9 cellular contexts compared by ENCODE assay signal in genomic region chr11:61023086-61024035, GRCh38. TPM values are rescaled to one million over a fixed set of nuclear protein-coding genes. Genes with fewer than 3 reads are reported as not detected.
A peak's percentile ranks its signal among the peaks of the same experiment; 100 is the strongest.
DNase-seq lines count a peak whose midpoint lies in the region; ATAC-seq and TF ChIP-seq lines count a peak whose summit lies in the region.
"Had no signal": no experiment of that assay in that cellular context is flagged by ENCODE, and none has a peak within 500 bp of the region (broad histone marks: within the 10 kb centered on the region; RNA-seq: fewer than 3 reads in every experiment).

No MANE protein-coding gene starts in this region.

- peak; percentile 48 for DNase-seq in GM12865 (ENCODE audit: low read depth)
- DNase-seq in activated T-helper 2 cell treated with anti-CD3 and anti-CD28 coated beads, Interferon-gamma antibody, Interleukin-2, Interleukin-4, amounts not matched to agents 10 μg/mL and 5 μg/mL and 100 μg/mL, durations not matched to agents 14 hours and 24 hours and 36 hours (ENCODE audit: low spot score): peak; percentile 61
- peak in 2 of 3 donors; percentile 54 to 76 for DNase-seq in stimulated activated CD4-positive, alpha-beta T cell treated with anti-CD3 and anti-CD28 coated beads, Interleukin-12 subunit alpha, Interleukin-12 subunit beta, amount 100 ng/mL, for 48 hours (ENCODE audit: low read depth in 2 of 3, low spot score in 1 of 3)
- no peak for DNase-seq in NCI-H526 treated with DMSO at 0.1 percent for 48 hours (lab: John Stamatoyannopoulos, UW)
- no peak for DNase-seq in HT-29 (ENCODE audit: low spot score)
- no peak for DNase-seq in SKM-1 (lab: John Stamatoyannopoulos, UW; ENCODE audit: unreplicated experiment)
- DNase-seq: testis had no signal

- H3K27me3 Mint-ChIP-seq in T-helper 1 cell treated with Interleukin-12 subunit alpha and Interleukin-12 subunit beta and Interleukin-4 antibody, amounts not matched to agents 30 μg/mL and 1 μg/mL, for 36 hours (ENCODE audit: low read depth): no peaks in the 10 kb centered on the region
- H3K27me3 Mint-ChIP-seq in activated T-helper 2 cell treated with anti-CD3 and anti-CD28 coated beads, Interferon-gamma antibody, Interleukin-2, Interleukin-4, amounts not matched to agents 10 μg/mL and 5 μg/mL and 100 μg/mL, durations not matched to agents 14 hours and 24 hours and 36 hours (ENCODE audit: low read depth): no peaks in the 10 kb centered on the region

- intact Hi-C loops in activated T-helper 2 cell treated with anti-CD3 and anti-CD28 coated beads, Interferon-gamma antibody, Interleukin-2, Interleukin-4, amounts not matched to agents 10 μg/mL and 5 μg/mL and 100 μg/mL, durations not matched to agents 14 hours and 24 hours and 36 hours (cut with micrococcal nuclease): loop anchor here (2.0 kb wide), 3 partner anchors 17 to 53 kb away; partner anchors contain the start of gene CD6

- TF ChIP-seq CTCF in GM12865 (IDR thresholded peaks at IDR 0.05; ENCODE audit: insufficient read depth, low read depth, low read length, missing control alignments): no peak

- H3K4me1 Mint-ChIP-seq in T-helper 1 cell treated with Interleukin-12 subunit alpha and Interleukin-12 subunit beta and Interleukin-4 antibody, amounts not matched to agents 30 μg/mL and 1 μg/mL, for 36 hours (ENCODE audit: low read depth): peaks cover 72% of the 10 kb centered on the region
- peaks cover 83% of the 10 kb centered on the region for H3K4me1 Mint-ChIP-seq in activated T-helper 2 cell treated with anti-CD3 and anti-CD28 coated beads, Interferon-gamma antibody, Interleukin-2, Interleukin-4, amounts not matched to agents 10 μg/mL and 5 μg/mL and 100 μg/mL, durations not matched to agents 14 hours and 24 hours and 36 hours (ENCODE audit: low read depth)

- H3K9me3 Mint-ChIP-seq in T-helper 1 cell treated with Interleukin-12 subunit alpha and Interleukin-12 subunit beta and Interleukin-4 antibody, amounts not matched to agents 30 μg/mL and 1 μg/mL, for 36 hours: no peaks in the 10 kb centered on the region
- no peaks in the 10 kb centered on the region for H3K9me3 Mint-ChIP-seq in activated T-helper 2 cell treated with anti-CD3 and anti-CD28 coated beads, Interferon-gamma antibody, Interleukin-2, Interleukin-4, amounts not matched to agents 10 μg/mL and 5 μg/mL and 100 μg/mL, durations not matched to agents 14 hours and 24 hours and 36 hours

- peak overlapping the region; percentile 52 for H3K4me3 Mint-ChIP-seq in T-helper 1 cell treated with Interleukin-12 subunit alpha and Interleukin-12 subunit beta and Interleukin-4 antibody, amounts not matched to agents 30 μg/mL and 1 μg/mL, for 36 hours
- H3K4me3 Mint-ChIP-seq in activated T-helper 2 cell treated with anti-CD3 and anti-CD28 coated beads, Interferon-gamma antibody, Interleukin-2, Interleukin-4, amounts not matched to agents 10 μg/mL and 5 μg/mL and 100 μg/mL, durations not matched to agents 14 hours and 24 hours and 36 hours (ENCODE audit: low read depth): no peak overlapping the region

- peaks cover 41% of the 10 kb centered on the region for H3K36me3 Mint-ChIP-seq in T-helper 1 cell treated with Interleukin-12 subunit alpha and Interleukin-12 subunit beta and Interleukin-4 antibody, amounts not matched to agents 30 μg/mL and 1 μg/mL, for 36 hours (ENCODE audit: low read depth)
- peaks cover 73% of the 10 kb centered on the region for H3K36me3 Mint-ChIP-seq in activated T-helper 2 cell treated with anti-CD3 and anti-CD28 coated beads, Interferon-gamma antibody, Interleukin-2, Interleukin-4, amounts not matched to agents 10 μg/mL and 5 μg/mL and 100 μg/mL, durations not matched to agents 14 hours and 24 hours and 36 hours (ENCODE audit: low read depth)

- H3K4me3 ChIP-seq in GM12865 (ENCODE audit: low read depth, low read length): no peak overlapping the region
- H3K4me3 ChIP-seq: testis had no signal

- no peak for ATAC-seq in GM19455 (IDR thresholded peaks at IDR 0.05; ENCODE audit: unreplicated experiment)

- H3K27ac Mint-ChIP-seq in T-helper 1 cell treated with Interleukin-12 subunit alpha and Interleukin-12 subunit beta and Interleukin-4 antibody, amounts not matched to agents 30 μg/mL and 1 μg/mL, for 36 hours: peak overlapping the region; percentile 92
- peak overlapping the region; percentile 92 for H3K27ac Mint-ChIP-seq in activated T-helper 2 cell treated with anti-CD3 and anti-CD28 coated beads, Interferon-gamma antibody, Interleukin-2, Interleukin-4, amounts not matched to agents 10 μg/mL and 5 μg/mL and 100 μg/mL, durations not matched to agents 14 hours and 24 hours and 36 hours

RNA-seq across cellular contexts. Expression of gene CD6, which starts 51.9 kb away (rescaled TPM):
- 308 and 327 TPM in 2 replicates for total RNA-seq in activated T-helper 2 cell treated with anti-CD3 and anti-CD28 coated beads, Interferon-gamma antibody, Interleukin-2, Interleukin-4, amounts not matched to agents 10 μg/mL and 5 μg/mL and 100 μg/mL, durations not matched to agents 14 hours and 24 hours and 36 hours
- 0.53 and 2.1 TPM in 2 replicates for total RNA-seq in HT-29 (2014; rRNA removed; shearing (Covaris generic))

Comparison
In these comparisons a context has a peak if more than half of its experiments do, and no peak if none do; other contexts are left out.
1. DNase-seq: peak in GM12865 (single experiment), activated T-helper 2 cell treated with anti-CD3 and anti-CD28 coated beads, Interferon-gamma antibody, Interleukin-2, Interleukin-4, amounts not matched to agents 10 μg/mL and 5 μg/mL and 100 μg/mL, durations not matched to agents 14 hours and 24 hours and 36 hours (single experiment) and stimulated activated CD4-positive, alpha-beta T cell treated with anti-CD3 and anti-CD28 coated beads, Interleukin-12 subunit alpha, Interleukin-12 subunit beta, amount 100 ng/mL, for 48 hours (2 of 3); none in NCI-H526 treated with DMSO at 0.1 percent for 48 hours (single experiment), HT-29 (single experiment) and SKM-1 (single experiment).
2. RNA of gene CD6, which starts 51.9 kb away (total RNA-seq): 308 to 327 TPM in activated T-helper 2 cell treated with anti-CD3 and anti-CD28 coated beads, Interferon-gamma antibody, Interleukin-2, Interleukin-4, amounts not matched to agents 10 μg/mL and 5 μg/mL and 100 μg/mL, durations not matched to agents 14 hours and 24 hours and 36 hours; 0.53 to 2.1 TPM in HT-29; every median in the first group is over 100 times any median in the second.